In genomic region chr16:89248196-89249005, GRCh38 we compare ENCODE assay signal across 1 cellular context.
TF ChIP-seq lines count a peak whose summit lies in the region.

No MANE protein-coding gene starts in this region.

TF ChIP-seq in GM12878, 131 proteins besides CTCF, POLR2A, EP300 and RAD21 (continued from another document):
- TF ChIP-seq, protein P1, sequence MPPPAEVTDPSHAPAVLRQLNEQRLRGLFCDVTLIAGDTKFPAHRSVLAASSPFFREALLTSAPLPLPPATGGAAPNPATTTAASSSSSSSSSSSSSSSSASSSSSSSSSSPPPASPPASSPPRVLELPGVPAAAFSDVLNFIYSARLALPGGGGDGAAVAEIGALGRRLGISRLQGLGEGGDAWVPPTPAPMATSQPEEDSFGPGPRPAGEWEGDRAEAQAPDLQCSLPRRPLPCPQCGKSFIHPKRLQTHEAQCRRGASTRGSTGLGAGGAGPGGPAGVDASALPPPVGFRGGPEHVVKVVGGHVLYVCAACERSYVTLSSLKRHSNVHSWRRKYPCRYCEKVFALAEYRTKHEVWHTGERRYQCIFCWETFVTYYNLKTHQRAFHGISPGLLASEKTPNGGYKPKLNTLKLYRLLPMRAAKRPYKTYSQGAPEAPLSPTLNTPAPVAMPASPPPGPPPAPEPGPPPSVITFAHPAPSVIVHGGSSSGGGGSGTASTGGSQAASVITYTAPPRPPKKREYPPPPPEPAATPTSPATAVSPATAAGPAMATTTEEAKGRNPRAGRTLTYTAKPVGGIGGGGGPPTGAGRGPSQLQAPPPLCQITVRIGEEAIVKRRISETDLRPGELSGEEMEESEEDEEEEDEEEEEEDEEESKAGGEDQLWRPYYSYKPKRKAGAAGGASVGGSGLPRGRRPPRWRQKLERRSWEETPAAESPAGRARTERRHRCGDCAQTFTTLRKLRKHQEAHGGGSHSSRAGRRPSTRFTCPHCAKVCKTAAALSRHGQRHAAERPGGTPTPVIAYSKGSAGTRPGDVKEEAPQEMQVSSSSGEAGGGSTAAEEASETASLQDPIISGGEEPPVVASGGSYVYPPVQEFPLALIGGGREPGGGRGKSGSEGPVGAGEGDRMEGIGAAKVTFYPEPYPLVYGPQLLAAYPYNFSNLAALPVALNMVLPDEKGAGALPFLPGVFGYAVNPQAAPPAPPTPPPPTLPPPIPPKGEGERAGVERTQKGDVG (CRISPR knock-in tag; IDR thresholded peaks at IDR 0.05), result no peak
